ENCODE assay signal across 8 cellular contexts in the genomic region with DNA sequence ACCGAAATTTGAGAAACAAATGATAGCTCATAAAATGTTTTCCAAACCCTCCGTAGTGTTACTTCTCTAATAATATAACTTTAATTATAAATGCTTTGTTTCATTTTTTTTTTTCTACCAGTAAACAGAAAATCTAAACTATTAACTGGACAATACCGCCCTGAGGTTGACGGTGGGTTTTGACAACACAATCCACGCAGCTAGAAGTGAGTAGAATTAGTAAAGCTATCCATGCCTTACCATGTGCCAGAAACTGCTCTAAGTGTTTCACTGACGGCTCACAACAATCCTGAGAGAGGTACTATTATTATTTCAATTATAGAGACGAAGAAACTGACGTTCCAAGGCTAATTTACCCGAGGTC. TPM values are rescaled to one million over a fixed set of nuclear protein-coding genes. Genes with fewer than 3 reads are reported as not detected.
DNase-seq lines count a peak whose midpoint lies in the region; ATAC-seq and TF ChIP-seq lines count a peak whose summit lies in the region.

No MANE protein-coding gene starts in this region.

- DNase-seq in AG08396 (ENCODE audit: low spot score) = peak; percentile 19
- no peak for DNase-seq in astrocyte of the cerebellum (ENCODE audit: low read depth)
- DNase-seq in lower lobe of right lung = no peak
- DNase-seq in vagina (ENCODE audit: extremely low spot score in 2 of 2) = no peak
- DNase-seq in COR-L47 (lab: John Stamatoyannopoulos, UW) = no peak
- no peak for DNase-seq in T1000 (lab: John Stamatoyannopoulos, UW)
- DNase-seq in activated CD4-positive, alpha-beta T cell treated with anti-CD3 and anti-CD28 coated beads, Interleukin-2, amount 50 U/mL, for 4 hours = no peak

- H3K4me3 ChIP-seq in astrocyte of the cerebellum (ENCODE audit: low read depth, low read length) (peak overlapping the region; percentile 65), lower lobe of right lung (peak overlapping the region; percentile 98), vagina (peak overlapping the region; percentile 73 to 88)

- TF ChIP-seq CTCF in astrocyte of the cerebellum (IDR thresholded peaks at IDR 0.05; ENCODE audit: low read depth, low read length, missing control alignments) (no peak), lower lobe of right lung (IDR thresholded peaks at IDR 0.05) (no peak), vagina (IDR thresholded peaks at IDR 0.05) (no peak)

- H3K36me3 ChIP-seq in lower lobe of right lung (peaks cover 3% of the 10 kb centered on the region), vagina (peaks cover 0 to under 1% of the 10 kb centered on the region in 2 donors)

- H3K27me3 ChIP-seq in lower lobe of right lung (ENCODE audit: low read depth) (no peaks in the 10 kb centered on the region), vagina (no peaks in the 10 kb centered on the region)

- in situ Hi-C loops in astrocyte of the cerebellum (cut with HindIII; ENCODE audit: low sequenced_read_pairs) = no loop called here

- H3K27ac ChIP-seq in lower lobe of right lung (peak overlapping the region; percentile 95), vagina (peak overlapping the region; percentile 79)

- intact Hi-C loops in lower lobe of right lung (cut with DNase I) (no loop called here), vagina (cut with DNase I) (no loop called here)

- ATAC-seq in HG02973 (IDR thresholded peaks at IDR 0.05; ENCODE audit: unreplicated experiment) (peak; percentile 20), lower lobe of right lung (peak in 1 of 2 donors; percentile 38)

- H3K9me3 ChIP-seq in lower lobe of right lung (no peaks in the 10 kb centered on the region), vagina (no peaks in the 10 kb centered on the region)

- H3K4me1 ChIP-seq in lower lobe of right lung (peaks cover 10% of the 10 kb centered on the region), vagina (peaks cover 16% of the 10 kb centered on the region)

- no peak for TF ChIP-seq POLR2A in vagina (IDR thresholded peaks at IDR 0.05)

RNA-seq across cellular contexts. Expression of gene NDUFAF1, which starts 0.4 kb away (rescaled TPM):
- total RNA-seq in lower lobe of right lung = 16.3 TPM
- 6.9 TPM for total RNA-seq in vagina

RNA-seq across cellular contexts. Expression of gene RTF1, which starts 15.0 kb away (rescaled TPM):
- total RNA-seq in lower lobe of right lung (27.1 TPM), vagina (32.2 TPM)
